8 cellular contexts compared by ENCODE assay signal in the genomic region with DNA sequence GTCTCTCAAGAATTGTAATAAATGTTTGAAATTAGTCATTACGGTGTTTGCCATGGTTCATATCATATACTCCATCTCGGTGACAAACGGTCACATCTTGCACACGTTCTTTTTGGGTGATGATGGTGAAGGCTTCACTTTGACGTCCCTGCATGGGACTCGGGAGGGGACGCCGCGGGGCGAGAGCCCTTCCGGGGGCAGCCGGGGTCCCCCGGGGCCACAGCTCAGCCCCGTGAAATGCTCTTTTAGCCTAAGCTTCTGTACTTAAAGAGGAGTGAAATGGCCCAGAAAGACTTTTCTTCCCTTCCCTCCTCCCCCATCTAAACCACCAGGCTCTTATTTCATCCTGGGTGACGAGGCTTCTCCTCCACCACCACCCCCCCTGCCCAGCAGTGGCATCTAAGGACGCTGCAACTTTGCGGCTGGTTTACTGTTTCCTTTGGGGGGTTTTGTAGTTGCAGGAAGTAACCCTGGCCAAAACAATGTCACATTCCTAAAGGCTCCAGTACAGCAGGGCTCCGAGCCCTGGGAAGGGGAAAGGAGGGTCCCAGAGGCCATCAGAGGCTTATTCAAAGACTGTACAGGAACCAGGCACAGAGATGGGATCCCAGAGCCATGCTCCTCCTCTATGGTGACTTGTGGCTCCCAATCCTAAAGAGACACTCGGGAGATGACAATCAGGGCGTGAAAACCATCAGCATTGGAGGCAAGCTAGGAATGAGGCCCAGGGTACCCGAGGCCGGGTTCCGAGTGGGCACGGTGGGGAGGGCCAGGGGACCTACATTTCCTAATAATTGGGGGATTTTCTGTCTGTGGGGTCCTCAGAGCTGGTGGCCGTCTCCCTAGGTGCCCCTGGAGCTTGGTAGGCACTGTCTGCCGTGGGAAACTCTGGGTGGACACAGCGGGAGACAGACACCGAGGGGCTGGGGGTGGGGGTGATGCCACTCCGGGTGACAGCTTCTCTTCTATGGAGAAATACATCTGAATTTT.
A peak's percentile ranks its signal among the peaks of the same experiment; 100 is the strongest.
DNase-seq lines count a peak whose midpoint lies in the region; ATAC-seq and TF ChIP-seq lines count a peak whose summit lies in the region.

No MANE protein-coding gene starts in this region.

- H3K9me2 ChIP-seq in GM23338 (ENCODE audit: insufficient read depth), result no peaks in the 10 kb centered on the region
- H3K9me2 ChIP-seq in GM23248 (ENCODE audit: insufficient read depth), result no peaks in the 10 kb centered on the region

- H4K20me1 ChIP-seq in GM23338 (replicated peaks; ENCODE audit: insufficient read depth), result no peaks in the 10 kb centered on the region
- H4K20me1 ChIP-seq in GM23248 (ENCODE audit: insufficient read depth), result no peaks in the 10 kb centered on the region

- no peak overlapping the region for H3K27ac Mint-ChIP-seq in GM23338
- H3K27ac Mint-ChIP-seq in activated CD4-positive, alpha-beta memory T cell treated with anti-CD3 and anti-CD28 coated beads for 36 hours, result peak overlapping the region; percentile 84

- 0 out of 2 replicates have a peak, but pooled peaks cover 7% of the 10 kb centered on the region for H3K4me1 ChIP-seq in GM23338 (ENCODE audit: insufficient read depth)
- H3K4me1 ChIP-seq in effector memory CD4-positive, alpha-beta T cell (ENCODE audit: control insufficient read depth, insufficient read depth, low read length, poor library complexity, severe bottlenecking), result peaks cover 18% of the 10 kb centered on the region
- H3K4me1 ChIP-seq in GM23248 (ENCODE audit: insufficient read depth), result no peaks in the 10 kb centered on the region

- H3K4me3 Mint-ChIP-seq in GM23338, result no peak overlapping the region
- peak overlapping the region; percentile 68 for H3K4me3 Mint-ChIP-seq in activated CD4-positive, alpha-beta memory T cell treated with anti-CD3 and anti-CD28 coated beads for 36 hours

- CTCF ChIA-PET in activated CD4-positive, alpha-beta memory T cell treated with anti-CD3 and anti-CD28 coated beads for 36 hours (lab: Charles Lee), result interaction anchor here (0.7 to 2.6 kb wide), 11 partner anchors 9 to 373 kb away, joined by 3 to 16 read pairs (median 4); no protein-coding TSS in a partner anchor

- TF ChIP-seq CTCF in GM23338 (conservative IDR thresholded peaks at IDR 0.05; ENCODE audit: low read depth in 2 of 2), result no peak

- H3K79me2 ChIP-seq in GM23338 (replicated peaks; ENCODE audit: insufficient read depth), result no peaks in the 10 kb centered on the region
- no peaks in the 10 kb centered on the region for H3K79me2 ChIP-seq in GM23248 (ENCODE audit: insufficient read depth)

- H3K4me2 ChIP-seq in GM23338 (0 out of 2 replicates have a peak overlapping the region, but pooled peaks have one; percentile 43), GM23248 (ENCODE audit: unreplicated experiment) (no peak overlapping the region)

- H3K27me3 Mint-ChIP-seq in GM23338 (ENCODE audit: insufficient read depth, low read depth, poor library complexity), result peaks cover 7% of the 10 kb centered on the region
- H3K27me3 Mint-ChIP-seq in activated CD4-positive, alpha-beta memory T cell treated with anti-CD3 and anti-CD28 coated beads for 36 hours, result no peaks in the 10 kb centered on the region

- intact Hi-C loops in activated CD4-positive, alpha-beta memory T cell treated with anti-CD3 and anti-CD28 coated beads for 36 hours (cut with micrococcal nuclease), result loop anchor here (1.0 to 10.0 kb wide), 4 partner anchors 11 to 369 kb away; no protein-coding TSS in a partner anchor

- H2AFZ ChIP-seq in GM23338, result 0 out of 2 replicates have a peak overlapping the region, but pooled peaks have one; percentile 52
- no peak overlapping the region for H2AFZ ChIP-seq in GM23248

- peak; percentile 32 for DNase-seq in GM23338 (ENCODE audit: low spot score)
- DNase-seq in activated CD4-positive, alpha-beta memory T cell treated with anti-CD3 and anti-CD28 coated beads for 36 hours, result peak; percentile 85
- peak in 2 of 3 donors; percentile 14 to 33 for DNase-seq in effector memory CD4-positive, alpha-beta T cell
- peak; percentile 19 to 33 for DNase-seq in stimulated activated CD4-positive, alpha-beta T cell treated with anti-CD3 and anti-CD28 coated beads, Interleukin-4, amount 100 ng/mL, for 4 hours
- DNase-seq in GM23248, result no peak
- DNase-seq in DMS53 (lab: John Stamatoyannopoulos, UW), result no peak

- H3K36me3 Mint-ChIP-seq in GM23338 (ENCODE audit: low read depth), result peaks cover 7% of the 10 kb centered on the region; the same call in 2 of the 3 replicates
- H3K36me3 Mint-ChIP-seq in activated CD4-positive, alpha-beta memory T cell treated with anti-CD3 and anti-CD28 coated beads for 36 hours, result no peaks in the 10 kb centered on the region

- POLR2A ChIA-PET in activated CD4-positive, alpha-beta memory T cell treated with anti-CD3 and anti-CD28 coated beads for 36 hours (lab: Charles Lee), result interaction anchor here (0.6 to 3.0 kb wide), 6 partner anchors 21 to 395 kb away, joined by 3 to 16 read pairs (median 4); a partner anchor contains a TSS

- peaks cover 15% of the 10 kb centered on the region; the same call in 2 of the 3 replicates for H3K9me3 Mint-ChIP-seq in GM23338
- no peaks in the 10 kb centered on the region for H3K9me3 Mint-ChIP-seq in activated CD4-positive, alpha-beta memory T cell treated with anti-CD3 and anti-CD28 coated beads for 36 hours

- H3K4me3 ChIP-seq in GM23338 (no peak overlapping the region), GM23248 (no peak overlapping the region)
- H3K4me3 ChIP-seq in effector memory CD4-positive, alpha-beta T cell (ENCODE audit: insufficient read depth, low read depth, low read length, poor library complexity, severe bottlenecking), result peak overlapping the region; percentile 49

- H3K27ac ChIP-seq in GM23338 (ENCODE audit: low read depth), result no peak overlapping the region
- peak overlapping the region; percentile 18 for H3K27ac ChIP-seq in effector memory CD4-positive, alpha-beta T cell (ENCODE audit: insufficient read depth, low read length, poor library complexity, severe bottlenecking)
- no peak overlapping the region for H3K27ac ChIP-seq in GM23248

- ATAC-seq in GM23338, result peak; percentile 15
- ATAC-seq in GM18502 (IDR thresholded peaks at IDR 0.05; ENCODE audit: poor library complexity, unreplicated experiment), result no peak
- ATAC-seq in GM21528 (IDR thresholded peaks at IDR 0.05; ENCODE audit: low FRiP score, unreplicated experiment), result no peak

- in situ Hi-C loops in GM23248 (cut with MboI), result no loop called here

- no peaks in the 10 kb centered on the region for H3K27me3 ChIP-seq in GM23338 (ENCODE audit: insufficient read depth)
- H3K27me3 ChIP-seq in effector memory CD4-positive, alpha-beta T cell (replicated peaks; ENCODE audit: control insufficient read depth, insufficient read depth, low read length, poor library complexity, severe bottlenecking), result no peaks in the 10 kb centered on the region
- H3K27me3 ChIP-seq in GM23248 (replicated peaks; ENCODE audit: insufficient read depth), result peaks cover 35% of the 10 kb centered on the region

- H3K9me3 ChIP-seq in effector memory CD4-positive, alpha-beta T cell (ENCODE audit: control insufficient read depth, low read length), result no peaks in the 10 kb centered on the region
- no peaks in the 10 kb centered on the region for H3K9me3 ChIP-seq in GM23248 (ENCODE audit: low read depth)

- WGBS in GM23248 (ENCODE audit: low coverage in 1 of 2, low lambda C conversion rate in 2 of 2, missing lambda C conversion rate in 2 of 2), 2 experiments, result 66 to 68% methylated on average over 25 to 29 of the region's 29 CpGs

- H3K36me3 ChIP-seq in GM23338 (ENCODE audit: insufficient read depth), result no peaks in the 10 kb centered on the region; the same call in 1 of the 2 replicates
- no peaks in the 10 kb centered on the region for H3K36me3 ChIP-seq in effector memory CD4-positive, alpha-beta T cell (ENCODE audit: control insufficient read depth, insufficient read depth, low read length)
- no peaks in the 10 kb centered on the region for H3K36me3 ChIP-seq in GM23248 (ENCODE audit: low read depth)

- no peak overlapping the region for H3K9ac ChIP-seq in GM23248

- H3F3A ChIP-seq in GM23338 (replicated peaks; ENCODE audit: low read depth), result no peaks in the 10 kb centered on the region
- no peaks in the 10 kb centered on the region for H3F3A ChIP-seq in GM23248 (ENCODE audit: insufficient read depth)

- H3K4me1 Mint-ChIP-seq in GM23338, result peaks cover 15% of the 10 kb centered on the region
- H3K4me1 Mint-ChIP-seq in activated CD4-positive, alpha-beta memory T cell treated with anti-CD3 and anti-CD28 coated beads for 36 hours (ENCODE audit: low read depth), result peaks cover 26% of the 10 kb centered on the region

TF ChIP-seq in GM23338, 12 proteins besides CTCF, POLR2A, EP300 and RAD21 (continues in another document):
- TF ChIP-seq EZH2 (IDR thresholded peaks at IDR 0.05; ENCODE audit: low read depth, unreplicated experiment) (no peak), EZH2phosphoT487 (IDR thresholded peaks at IDR 0.05; ENCODE audit: unreplicated experiment) (no peak), ZNF114 (CRISPR knock-in tag; IDR thresholded peaks at IDR 0.05) (no peak), JUNB (IDR thresholded peaks at IDR 0.05; ENCODE audit: unreplicated experiment) (no peak)
- TF ChIP-seq, protein P1, sequence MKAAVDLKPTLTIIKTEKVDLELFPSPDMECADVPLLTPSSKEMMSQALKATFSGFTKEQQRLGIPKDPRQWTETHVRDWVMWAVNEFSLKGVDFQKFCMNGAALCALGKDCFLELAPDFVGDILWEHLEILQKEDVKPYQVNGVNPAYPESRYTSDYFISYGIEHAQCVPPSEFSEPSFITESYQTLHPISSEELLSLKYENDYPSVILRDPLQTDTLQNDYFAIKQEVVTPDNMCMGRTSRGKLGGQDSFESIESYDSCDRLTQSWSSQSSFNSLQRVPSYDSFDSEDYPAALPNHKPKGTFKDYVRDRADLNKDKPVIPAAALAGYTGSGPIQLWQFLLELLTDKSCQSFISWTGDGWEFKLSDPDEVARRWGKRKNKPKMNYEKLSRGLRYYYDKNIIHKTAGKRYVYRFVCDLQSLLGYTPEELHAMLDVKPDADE (IDR thresholded peaks at IDR 0.05), result no peak

Comparison
In these comparisons a context has a peak if more than half of its experiments do, and no peak if none do; other contexts are left out.
1. DNase-seq: peak in GM23338 (single experiment), activated CD4-positive, alpha-beta memory T cell treated with anti-CD3 and anti-CD28 coated beads for 36 hours (single experiment), effector memory CD4-positive, alpha-beta T cell (2 of 3) and stimulated activated CD4-positive, alpha-beta T cell treated with anti-CD3 and anti-CD28 coated beads, Interleukin-4, amount 100 ng/mL, for 4 hours (2 of 2); none in GM23248 (single experiment) and DMS53 (single experiment).